ENCODE assay signal across 35 cellular contexts in genomic region chr11:54832676-54833075, GRCh38.
"Had no signal": no experiment of that assay in that cellular context is flagged by ENCODE, and none has a peak within 500 bp of the region (broad histone marks: within the 10 kb centered on the region; RNA-seq: fewer than 3 reads in every experiment).

No MANE protein-coding gene starts in this region.

- H3K27me3 ChIP-seq: ascending aorta, breast epithelium had no signal

- H3K27ac Mint-ChIP-seq: activated CD4-positive, alpha-beta memory T cell treated with anti-CD3 and anti-CD28 coated beads, Interleukin-2, amount 10 ng/mL, durations not matched to agents 7 days and 5 days; activated CD4-positive, alpha-beta T cell treated with anti-CD3 and anti-CD28 coated beads for 36 hours; activated CD4-positive, alpha-beta T cell treated with anti-CD3 and anti-CD28 coated beads, Interleukin-2, amount 10 ng/mL, durations not matched to agents 7 days and 5 days; activated CD8-positive, alpha-beta memory T cell treated with anti-CD3 and anti-CD28 coated beads, Interleukin-2, amount 10 ng/mL, durations not matched to agents 7 days and 5 days; activated CD8-positive, alpha-beta T cell treated with anti-CD3 and anti-CD28 coated beads, Interleukin-2, amount 10 ng/mL, durations not matched to agents 7 days and 5 days; activated naive CD4-positive, alpha-beta T cell treated with anti-CD3 and anti-CD28 coated beads, Interleukin-2, amount 10 ng/mL, durations not matched to agents 7 days and 5 days; activated naive CD4-positive, alpha-beta T cell treated with anti-CD3 and anti-CD28 coated beads, Interleukin-2, amount 50 U/mL, for 24 hours; activated naive CD8-positive, alpha-beta T cell; activated naive CD8-positive, alpha-beta T cell treated with anti-CD3 and anti-CD28 coated beads, Interleukin-2, amount 10 ng/mL, durations not matched to agents 7 days and 5 days; activated naive CD8-positive, alpha-beta T cell treated with anti-CD3 and anti-CD28 coated beads, Interleukin-2, amount 50 U/mL, for 24 hours; activated T-cell treated with anti-CD3 and anti-CD28 coated beads, Interleukin-2, amount 50 U/mL, for 24 hours; activated T-helper 2 cell treated with anti-CD3 and anti-CD28 coated beads, Interferon-gamma antibody, Interleukin-2, Interleukin-4, amounts not matched to agents 10 μg/mL and 5 μg/mL and 100 μg/mL, durations not matched to agents 14 hours and 24 hours and 36 hours; brain; T-helper 1 cell treated with Interleukin-12 subunit alpha and Interleukin-12 subunit beta and Interleukin-4 antibody, amounts not matched to agents 30 μg/mL and 1 μg/mL, for 36 hours; T-helper 2 cell treated with Interferon-gamma antibody and Interleukin-4, amounts not matched to agents 5 μg/mL and 100 μg/mL, for 36 hours; WTC11 had no signal

- ATAC-seq: activated CD4-positive, alpha-beta T cell treated with anti-CD3 and anti-CD28 coated beads for 36 hours; activated CD4-positive, CD25-positive, alpha-beta regulatory T cell treated with anti-CD3 and anti-CD28 coated beads, Interleukin-2, amount 50 U/mL, for 24 hours; activated CD8-positive, alpha-beta memory T cell treated with anti-CD3 and anti-CD28 coated beads, Interleukin-2, amount 10 ng/mL, durations not matched to agents 7 days and 5 days; activated CD8-positive, alpha-beta T cell treated with anti-CD3 and anti-CD28 coated beads, Interleukin-2, amount 10 ng/mL, durations not matched to agents 7 days and 5 days; activated naive CD8-positive, alpha-beta T cell treated with anti-CD3 and anti-CD28 coated beads, Interleukin-2, amount 50 U/mL, for 24 hours; WTC11 had no signal

- H3K27me3 Mint-ChIP-seq: activated CD4-positive, alpha-beta memory T cell treated with anti-CD3 and anti-CD28 coated beads, Interleukin-2, amount 10 ng/mL, durations not matched to agents 7 days and 5 days; activated CD4-positive, alpha-beta T cell treated with anti-CD3 and anti-CD28 coated beads for 36 hours; activated CD4-positive, alpha-beta T cell treated with anti-CD3 and anti-CD28 coated beads, Interleukin-2, amount 10 ng/mL, durations not matched to agents 7 days and 5 days; activated CD8-positive, alpha-beta memory T cell treated with anti-CD3 and anti-CD28 coated beads, Interleukin-2, amount 10 ng/mL, durations not matched to agents 7 days and 5 days; activated naive CD4-positive, alpha-beta T cell treated with anti-CD3 and anti-CD28 coated beads, Interleukin-2, amount 10 ng/mL, durations not matched to agents 7 days and 5 days; activated naive CD4-positive, alpha-beta T cell treated with anti-CD3 and anti-CD28 coated beads, Interleukin-2, amount 50 U/mL, for 24 hours; activated naive CD8-positive, alpha-beta T cell; activated naive CD8-positive, alpha-beta T cell treated with anti-CD3 and anti-CD28 coated beads, Interleukin-2, amount 10 ng/mL, durations not matched to agents 7 days and 5 days; activated naive CD8-positive, alpha-beta T cell treated with anti-CD3 and anti-CD28 coated beads, Interleukin-2, amount 50 U/mL, for 24 hours; activated T-cell treated with anti-CD3 and anti-CD28 coated beads, Interleukin-2, amount 50 U/mL, for 24 hours; brain had no signal

- H3K4me3 Mint-ChIP-seq: activated CD4-positive, alpha-beta memory T cell treated with anti-CD3 and anti-CD28 coated beads, Interleukin-2, amount 10 ng/mL, durations not matched to agents 7 days and 5 days; activated CD4-positive, alpha-beta T cell treated with anti-CD3 and anti-CD28 coated beads for 36 hours; activated CD4-positive, alpha-beta T cell treated with anti-CD3 and anti-CD28 coated beads, Interleukin-2, amount 10 ng/mL, durations not matched to agents 7 days and 5 days; activated CD8-positive, alpha-beta memory T cell treated with anti-CD3 and anti-CD28 coated beads, Interleukin-2, amount 10 ng/mL, durations not matched to agents 7 days and 5 days; activated CD8-positive, alpha-beta T cell treated with anti-CD3 and anti-CD28 coated beads, Interleukin-2, amount 10 ng/mL, durations not matched to agents 7 days and 5 days; activated naive CD4-positive, alpha-beta T cell treated with anti-CD3 and anti-CD28 coated beads, Interleukin-2, amount 10 ng/mL, durations not matched to agents 7 days and 5 days; activated naive CD4-positive, alpha-beta T cell treated with anti-CD3 and anti-CD28 coated beads, Interleukin-2, amount 50 U/mL, for 24 hours; activated naive CD8-positive, alpha-beta T cell; activated naive CD8-positive, alpha-beta T cell treated with anti-CD3 and anti-CD28 coated beads, Interleukin-2, amount 10 ng/mL, durations not matched to agents 7 days and 5 days; activated naive CD8-positive, alpha-beta T cell treated with anti-CD3 and anti-CD28 coated beads, Interleukin-2, amount 50 U/mL, for 24 hours; activated T-cell treated with anti-CD3 and anti-CD28 coated beads, Interleukin-2, amount 50 U/mL, for 24 hours; brain; T-helper 1 cell treated with Interleukin-12 subunit alpha and Interleukin-12 subunit beta and Interleukin-4 antibody, amounts not matched to agents 30 μg/mL and 1 μg/mL, for 36 hours; T-helper 2 cell treated with Interferon-gamma antibody and Interleukin-4, amounts not matched to agents 5 μg/mL and 100 μg/mL, for 36 hours; WTC11 had no signal

- H3K4me1 Mint-ChIP-seq: activated CD4-positive, alpha-beta memory T cell treated with anti-CD3 and anti-CD28 coated beads, Interleukin-2, amount 10 ng/mL, durations not matched to agents 7 days and 5 days; activated CD4-positive, alpha-beta T cell treated with anti-CD3 and anti-CD28 coated beads for 36 hours; activated CD4-positive, alpha-beta T cell treated with anti-CD3 and anti-CD28 coated beads, Interleukin-2, amount 10 ng/mL, durations not matched to agents 7 days and 5 days; activated CD8-positive, alpha-beta memory T cell treated with anti-CD3 and anti-CD28 coated beads, Interleukin-2, amount 10 ng/mL, durations not matched to agents 7 days and 5 days; activated naive CD4-positive, alpha-beta T cell treated with anti-CD3 and anti-CD28 coated beads, Interleukin-2, amount 10 ng/mL, durations not matched to agents 7 days and 5 days; activated naive CD4-positive, alpha-beta T cell treated with anti-CD3 and anti-CD28 coated beads, Interleukin-2, amount 50 U/mL, for 24 hours; activated naive CD8-positive, alpha-beta T cell treated with anti-CD3 and anti-CD28 coated beads, Interleukin-2, amount 10 ng/mL, durations not matched to agents 7 days and 5 days; activated naive CD8-positive, alpha-beta T cell treated with anti-CD3 and anti-CD28 coated beads, Interleukin-2, amount 50 U/mL, for 24 hours; brain; WTC11 had no signal

- H3K4me1 ChIP-seq: ascending aorta, breast epithelium had no signal

- H3K36me3 Mint-ChIP-seq: activated naive CD8-positive, alpha-beta T cell treated with anti-CD3 and anti-CD28 coated beads, Interleukin-2, amount 10 ng/mL, durations not matched to agents 7 days and 5 days; brain had no signal

- DNase-seq: activated CD4-positive, alpha-beta memory T cell treated with anti-CD3 and anti-CD28 coated beads, Interleukin-2, amount 10 ng/mL, durations not matched to agents 7 days and 5 days; activated CD4-positive, alpha-beta T cell treated with anti-CD3 and anti-CD28 coated beads for 1 hour; activated CD4-positive, alpha-beta T cell treated with anti-CD3 and anti-CD28 coated beads for 36 hours; activated CD4-positive, alpha-beta T cell treated with anti-CD3 and anti-CD28 coated beads for 48 hours; activated CD4-positive, alpha-beta T cell treated with anti-CD3 and anti-CD28 coated beads, Interleukin-2, amount 10 ng/mL, durations not matched to agents 7 days and 5 days; activated CD4-positive, alpha-beta T cell treated with anti-CD3 and anti-CD28 coated beads, Interleukin-2, amount 50 U/mL, for 48 hours; activated CD4-positive, CD25-positive, alpha-beta regulatory T cell; activated CD8-positive, alpha-beta memory T cell treated with anti-CD3 and anti-CD28 coated beads, Interleukin-2, amount 10 ng/mL, durations not matched to agents 7 days and 5 days; activated CD8-positive, alpha-beta memory T cell treated with anti-CD3 and anti-CD28 coated beads, Interleukin-2, amount 50 U/mL, for 48 hours; activated CD8-positive, alpha-beta T cell treated with anti-CD3 and anti-CD28 coated beads, Interleukin-2, amount 10 ng/mL, durations not matched to agents 7 days and 5 days; activated effector memory CD4-positive, alpha-beta T cell treated with Interleukin-2 at 50 U/mL for 16 hours; activated gamma-delta T cell; activated naive CD4-positive, alpha-beta T cell treated with anti-CD3 and anti-CD28 coated beads, Interleukin-2, amount 10 ng/mL, durations not matched to agents 7 days and 5 days; activated naive CD4-positive, alpha-beta T cell treated with Interleukin-2 at 50 U/mL for 16 hours; activated naive CD8-positive, alpha-beta T cell treated with anti-CD3 and anti-CD28 coated beads, Interleukin-2, amount 10 ng/mL, durations not matched to agents 7 days and 5 days; activated naive CD8-positive, alpha-beta T cell treated with anti-CD3 and anti-CD28 coated beads, Interleukin-2, amount 50 U/mL, for 24 hours; activated T-cell treated with anti-CD3 and anti-CD28 coated beads, Interleukin-2, amount 50 U/mL, for 24 hours; activated T-cell treated with anti-CD3 and anti-CD28 coated beads, Interleukin-2, amount 50 U/mL, for 48 hours; amygdala; anterior cingulate cortex; central memory CD4-positive, alpha-beta T cell; T-helper 1 cell; T-helper 2 cell; T-helper 9 cell had no signal

- H3K36me3 ChIP-seq: ascending aorta, breast epithelium had no signal

- H3K4me3 ChIP-seq: ascending aorta, breast epithelium had no signal

- H3K27ac ChIP-seq: ascending aorta, breast epithelium, VCaP had no signal
